ENCODE assay signal across 17 cellular contexts in genomic region chr10:11775412-11775811, GRCh38. TPM values are rescaled to one million over a fixed set of nuclear protein-coding genes. Genes with fewer than 3 reads are reported as not detected.
"Had no signal": no experiment of that assay in that cellular context is flagged by ENCODE, and none has a peak within 500 bp of the region (broad histone marks: within the 10 kb centered on the region; RNA-seq: fewer than 3 reads in every experiment).

No MANE protein-coding gene starts in this region.

- H3K27me3 ChIP-seq: ovary, right lobe of liver, thyroid gland had no signal

- H3K4me3 ChIP-seq: lower lobe of right lung, ovary, right lobe of liver, stomach, thyroid gland had no signal

- H3K4me3 Mint-ChIP-seq: effector memory CD8-positive, alpha-beta T cell; natural killer cell; stimulated activated effector memory CD8-positive, alpha-beta T cell treated with anti-CD3 and anti-CD28 coated beads, Interleukin-12 subunit alpha, Interleukin-12 subunit beta, amount 100 ng/mL, for 72 hours had no signal

- H3K9me3 Mint-ChIP-seq: effector memory CD8-positive, alpha-beta T cell; natural killer cell; stimulated activated effector memory CD8-positive, alpha-beta T cell treated with anti-CD3 and anti-CD28 coated beads, Interleukin-12 subunit alpha, Interleukin-12 subunit beta, amount 100 ng/mL, for 72 hours had no signal

- H3K36me3 ChIP-seq: lower lobe of right lung, ovary, right lobe of liver, stomach, thyroid gland had no signal

- H3K9me3 ChIP-seq: lower lobe of right lung, ovary, right lobe of liver, stomach, thyroid gland had no signal

- H3K36me3 Mint-ChIP-seq: natural killer cell; stimulated activated effector memory CD8-positive, alpha-beta T cell treated with anti-CD3 and anti-CD28 coated beads, Interleukin-12 subunit alpha, Interleukin-12 subunit beta, amount 100 ng/mL, for 72 hours had no signal

- H3K27ac Mint-ChIP-seq: effector memory CD8-positive, alpha-beta T cell; natural killer cell; stimulated activated effector memory CD8-positive, alpha-beta T cell treated with anti-CD3 and anti-CD28 coated beads, Interleukin-12 subunit alpha, Interleukin-12 subunit beta, amount 100 ng/mL, for 72 hours had no signal

- DNase-seq: cortex of kidney; effector memory CD8-positive, alpha-beta T cell; left ventricle myocardium superior; lower lobe of right lung; natural killer cell; occipital lobe; ovary; right lobe of liver; small intestine; stimulated activated CD4-positive, alpha-beta T cell treated with anti-CD3 and anti-CD28 coated beads, Interleukin-12 subunit alpha, Interleukin-12 subunit beta, amount 100 ng/mL, for 4 hours; stimulated activated CD4-positive, alpha-beta T cell treated with anti-CD3 and anti-CD28 coated beads, Interleukin-1b, Interleukin-23, amount 100 ng/mL, for 48 hours; stimulated activated CD4-positive, alpha-beta T cell treated with anti-CD3 and anti-CD28 coated beads, Interleukin-4, amount 100 ng/mL, for 1 hour; stimulated activated naive CD4-positive, alpha-beta T cell treated with Interleukin-2 at 50 U/mL for 16 hours; stomach; thyroid gland had no signal

- H3K4me1 ChIP-seq: lower lobe of right lung, right lobe of liver, stomach, thyroid gland had no signal

- H3K4me1 Mint-ChIP-seq: natural killer cell; stimulated activated effector memory CD8-positive, alpha-beta T cell treated with anti-CD3 and anti-CD28 coated beads, Interleukin-12 subunit alpha, Interleukin-12 subunit beta, amount 100 ng/mL, for 72 hours had no signal

- ATAC-seq: effector memory CD8-positive, alpha-beta T cell; left ventricle myocardium superior; natural killer cell; right lobe of liver; stimulated activated effector memory CD8-positive, alpha-beta T cell treated with anti-CD3 and anti-CD28 coated beads, Interleukin-12 subunit alpha, Interleukin-12 subunit beta, amount 100 ng/mL, for 72 hours had no signal

- H3K27ac ChIP-seq: lower lobe of right lung, ovary, right lobe of liver, stomach, thyroid gland had no signal

RNA-seq across cellular contexts. Expression of gene ECHDC3, which starts 33.2 kb away (rescaled TPM):
- polyA plus RNA-seq: neural cell had no signal
